Comparison of ENCODE assay signal across 8 cellular contexts in genomic region chr2:159615187-159615935, GRCh38. TPM values are rescaled to one million over a fixed set of nuclear protein-coding genes. Genes with fewer than 3 reads are reported as not detected.
A peak's percentile ranks its signal among the peaks of the same experiment; 100 is the strongest.
DNase-seq lines count a peak whose midpoint lies in the region; TF ChIP-seq lines count a peak whose summit lies in the region.

No MANE protein-coding gene starts in this region.

- peak overlapping the region; percentile 89 for H3K4me3 Mint-ChIP-seq in HFFc6

- TF ChIP-seq CTCF in GM10266 (IDR thresholded peaks at IDR 0.05; ENCODE audit: control insufficient read depth, insufficient read depth, low read depth, missing control alignments) (no peak), HFFc6 (IDR thresholded peaks at IDR 0.05) (no peak), NB4 (IDR thresholded peaks at IDR 0.05; ENCODE audit: low read depth, low read length) (no peak), cardiac muscle cell (IDR thresholded peaks at IDR 0.05; ENCODE audit: low read depth, low read length) (no peak), osteoblast (IDR thresholded peaks at IDR 0.05; ENCODE audit: extremely low read depth, low read depth, low read length) (no peak)

- H3K79me2 ChIP-seq in osteoblast (ENCODE audit: insufficient read depth, low read length) = peaks cover 35% of the 10 kb centered on the region

- H3K27ac ChIP-seq in SK-N-MC = peak overlapping the region; percentile 98
- H3K27ac ChIP-seq in adipose tissue (ENCODE audit: low read depth, low read length) = peak overlapping the region; percentile 96
- H3K27ac ChIP-seq in cardiac muscle cell = peak overlapping the region; percentile 99
- H3K27ac ChIP-seq in osteoblast (ENCODE audit: low read depth, low read length) = peak overlapping the region; percentile 99
- H3K27ac ChIP-seq in urinary bladder (ENCODE audit: low read depth) = peak overlapping the region; percentile 97

- peak overlapping the region; percentile 85 for H2AFZ ChIP-seq in osteoblast (ENCODE audit: low read length)

- H3K27me3 ChIP-seq in cardiac muscle cell (no peaks in the 10 kb centered on the region), osteoblast (ENCODE audit: insufficient read depth, low read length) (no peaks in the 10 kb centered on the region)

- H3K36me3 Mint-ChIP-seq in HFFc6 (ENCODE audit: low read depth) = no peaks in the 10 kb centered on the region

- H3K9me3 Mint-ChIP-seq in HFFc6 = no peaks in the 10 kb centered on the region

- peak overlapping the region; percentile 91 for H3K4me3 ChIP-seq in NB4 (ENCODE audit: low read depth, low read length)
- H3K4me3 ChIP-seq in SK-N-MC = peak overlapping the region; percentile 93
- peak overlapping the region; percentile 74 for H3K4me3 ChIP-seq in cardiac muscle cell
- H3K4me3 ChIP-seq in osteoblast (ENCODE audit: insufficient read depth, low read length) = peak overlapping the region; percentile 87
- H3K4me3 ChIP-seq in urinary bladder (ENCODE audit: low read depth, low read length) = peak overlapping the region; percentile 76

- peak overlapping the region; percentile 99 for H3K9ac ChIP-seq in SK-N-MC (ENCODE audit: insufficient read length)

- H3K27me3 Mint-ChIP-seq in HFFc6 (ENCODE audit: insufficient read depth) = no peaks in the 10 kb centered on the region

- DNase-seq in GM10266 (ENCODE audit: extremely low spot score) (peak; percentile 71), HFFc6 (peak; percentile 86), NB4 (ENCODE audit: low read depth) (peak; percentile 94), SK-N-MC (ENCODE audit: low read depth, low spot score) (peak; percentile 63), cardiac muscle cell (ENCODE audit: low read depth in 1 of 2, low spot score in 1 of 2) (peak; percentile 90 to 97), osteoblast (ENCODE audit: insufficient read length, low spot score, missing footprints) (peak; percentile 87)

- H3K36me3 ChIP-seq in SK-N-MC (ENCODE audit: insufficient read depth, low read length) (no peaks in the 10 kb centered on the region), cardiac muscle cell (no peaks in the 10 kb centered on the region), osteoblast (ENCODE audit: insufficient read depth, low read length) (no peaks in the 10 kb centered on the region), urinary bladder (ENCODE audit: insufficient read depth) (no peaks in the 10 kb centered on the region)

- H3K4me1 Mint-ChIP-seq in HFFc6 (ENCODE audit: low read depth) = peaks cover 42% of the 10 kb centered on the region

- 0 to 1% (median 1%) methylated on average over 45 of the region's 45 CpGs for WGBS in adipose tissue, 3 donors
- WGBS in urinary bladder = under 1% methylated on average over 45 of the region's 45 CpGs

- peaks cover 29% of the 10 kb centered on the region for H3K4me1 ChIP-seq in cardiac muscle cell (ENCODE audit: low read depth)
- peaks cover 16% of the 10 kb centered on the region for H3K4me1 ChIP-seq in osteoblast (ENCODE audit: insufficient read depth, low read length)
- no peaks in the 10 kb centered on the region for H3K4me1 ChIP-seq in urinary bladder (ENCODE audit: insufficient read depth)

- H4K20me1 ChIP-seq in osteoblast (ENCODE audit: insufficient read depth, low read length) = no peaks in the 10 kb centered on the region

- TF ChIP-seq POLR2A in NB4 (IDR thresholded peaks at IDR 0.05; ENCODE audit: extremely low read depth, insufficient read length) = peak; percentile 8

- peak overlapping the region; percentile 85 for H3K4me2 ChIP-seq in osteoblast (ENCODE audit: insufficient read depth, low read length)

- peak overlapping the region; percentile 96 for H3K27ac Mint-ChIP-seq in HFFc6

- H3K9me3 ChIP-seq in SK-N-MC (ENCODE audit: low read depth, low read length) (no peaks in the 10 kb centered on the region), cardiac muscle cell (ENCODE audit: low read depth) (no peaks in the 10 kb centered on the region), osteoblast (ENCODE audit: low read depth, low read length) (no peaks in the 10 kb centered on the region)

RNA-seq across cellular contexts. Expression of gene BAZ2B, which starts 1.0 kb away (rescaled TPM):
- total RNA-seq in HFFc6 (2021; fragmentation: NEBNext Ultra II Directional; extraction: Animal tissue kit (Norgen Biotek cat#: 25700)) = 10 to 100 TPM; 18.6 to 23.7 (median 19.2) TPM
- 10 to 100 TPM; 10.6 to 21.9 (median 16.3) TPM for polyA plus RNA-seq in adipose tissue
- total RNA-seq in cardiac muscle cell = 60.1 and 103 TPM in 2 replicates
- 62.1 and 91.3 TPM in 2 replicates for polyA plus RNA-seq in cardiac muscle cell
- 59.4 and 62.8 TPM in 2 replicates for total RNA-seq in osteoblast
- total RNA-seq in urinary bladder = 272 TPM
- polyA plus RNA-seq in urinary bladder = 34.5 TPM

Comparison
In these comparisons a context has a peak if more than half of its experiments do, and no peak if none do; other contexts are left out.
1. Peak in every context shown above with its lines: DNase-seq, H3K4me3 ChIP-seq and H3K27ac ChIP-seq.